Comparison of ENCODE assay signal across 6 cellular contexts in the genomic region with DNA sequence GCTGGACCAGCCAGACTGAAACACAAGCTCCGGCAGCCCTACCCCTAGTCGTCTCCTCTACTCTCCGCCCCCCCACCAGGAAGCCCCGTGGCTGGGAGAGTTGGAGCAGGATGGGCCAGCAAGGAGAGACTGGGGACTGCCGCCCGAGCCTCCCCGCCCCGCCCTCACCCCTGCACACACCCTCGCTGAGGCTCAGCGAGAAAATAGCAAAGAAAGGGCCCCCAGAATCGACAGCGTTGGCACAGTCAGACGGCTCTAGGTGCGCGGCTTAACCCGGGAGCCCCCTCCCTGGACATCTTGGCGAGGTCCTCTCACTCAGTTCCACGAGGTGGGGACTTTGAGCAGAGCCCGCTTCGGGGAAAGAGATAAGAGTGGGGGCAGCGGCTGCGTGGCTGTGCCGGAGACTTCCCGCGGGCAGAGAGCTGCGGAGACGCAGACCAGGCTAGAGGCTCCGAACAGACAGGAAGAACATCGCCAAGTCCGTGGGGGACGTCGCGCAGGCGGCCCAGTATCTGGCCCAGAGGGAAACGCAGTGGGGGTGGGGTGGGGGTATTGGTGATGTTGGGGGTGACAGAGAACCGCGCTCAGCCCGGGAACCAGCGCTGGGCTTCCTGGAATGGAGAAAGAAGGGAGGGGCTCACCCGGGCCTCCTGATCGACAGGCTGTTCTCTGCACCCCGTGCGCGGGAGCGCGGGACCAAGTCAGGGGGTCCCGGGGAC. TPM values are rescaled to one million over a fixed set of nuclear protein-coding genes. Genes with fewer than 3 reads are reported as not detected.
DNase-seq lines count a peak whose midpoint lies in the region; ATAC-seq, FAIRE-seq and TF ChIP-seq lines count a peak whose summit lies in the region.

No MANE protein-coding gene starts in this region.

- H3K79me1 ChIP-seq in H1 (ENCODE audit: low read depth, low read length), result no peaks in the 10 kb centered on the region

- H3K14ac ChIP-seq in H1 (ENCODE audit: insufficient read length), result no peak overlapping the region

- intact Hi-C loops in sciatic nerve (cut with DNase I), result no loop called here

- TF ChIP-seq RAD21 in H1 (IDR thresholded peaks at IDR 0.05 in 1 of 2, conservative IDR thresholded peaks at IDR 0.05 in 1 of 2; ENCODE audit: low read depth in 2 of 2, low read length in 2 of 2), result no peak

- no peak overlapping the region for H2AK5ac ChIP-seq in H1 (ENCODE audit: low read depth, low read length)

- POLR2A ChIA-PET in H1 (lab: Charles Lee; ENCODE audit: partially characterized antibody), result interaction anchor here (1.3 to 8.4 kb wide), 5 partner anchors 11 to 57 kb away, joined by 5 to 90 read pairs (median 32); partner anchors contain the start of genes RACK1 and TRIM52

- H2BK20ac ChIP-seq in H1 (ENCODE audit: low read length), result no peak overlapping the region

- no peak overlapping the region for H2BK5ac ChIP-seq in H1 (ENCODE audit: low read depth, low read length)

- H3K4ac ChIP-seq in H1 (replicated peaks; ENCODE audit: insufficient read length, low read depth, low read length), result no peak overlapping the region

- H3K4me1 Mint-ChIP-seq in IgD-negative memory B cell, result peaks cover 29 to 43% (median 31%) of the 10 kb centered on the region in 3 donors

- TF ChIP-seq POLR2A in H1 (IDR thresholded peaks at IDR 0.05; ENCODE audit: control extremely low read depth in 1 of 2, low read depth in 2 of 2, low read length in 2 of 2), result no peak

- no peak overlapping the region for H3K27ac ChIP-seq in H1 (ENCODE audit: low read depth, low read length)

- CTCF ChIA-PET in H1 (lab: Charles Lee; ENCODE audit: partially characterized antibody), result interaction anchor here (0.8 to 14.5 kb wide), 5 partner anchors 8 to 77 kb away, joined by 3 to 197 read pairs (median 3); partner anchors contain the start of gene TRIM41

- H2BK12ac ChIP-seq in H1 (ENCODE audit: low read depth, low read length), result 0 out of 2 replicates have a peak overlapping the region, but pooled peaks have one; percentile 68

- H3K23ac ChIP-seq in H1 (ENCODE audit: insufficient read length), result no peak overlapping the region

- H3K4me1 ChIP-seq in H1 (replicated peaks in 1 of 4; ENCODE audit: control insufficient read depth in 3 of 4, insufficient read depth in 4 of 4, low read length in 3 of 4), result peaks cover 0 to 18% (median 9%) of the 10 kb centered on the region in 4 experiments; a peak in 6 of 7 replicates

- peak overlapping the region; percentile 55 to 87 (median 80) for H3K4me3 ChIP-seq in H1 (ENCODE audit: extremely low read depth in 1 of 4, insufficient read depth in 2 of 4, low read depth in 3 of 4, low read length in 4 of 4)

- H4K20me1 ChIP-seq in H1 (replicated peaks in 1 of 2; ENCODE audit: control insufficient read depth in 1 of 2, insufficient read depth in 2 of 2, low read length in 2 of 2), result peaks cover 2 to 3% of the 10 kb centered on the region in 2 experiments

- H3K9ac ChIP-seq in H1 (replicated peaks in 1 of 4; ENCODE audit: extremely low read depth in 1 of 4, low read depth in 3 of 4, low read length in 3 of 4), result no peak overlapping the region

- H2BK15ac ChIP-seq in H1 (ENCODE audit: low read length), result no peak overlapping the region

- no peak overlapping the region for H3K56ac ChIP-seq in H1 (replicated peaks; ENCODE audit: insufficient read length, low read depth, low read length)

- H3K4me3 Mint-ChIP-seq in IgD-negative memory B cell, result peak overlapping the region; percentile 77 to 95 (median 88)

- peak; percentile 11 for ATAC-seq in sciatic nerve

- no peaks in the 10 kb centered on the region for H3K9me3 ChIP-seq in H1 (ENCODE audit: insufficient read depth in 2 of 2, low read depth in 1 of 2, low read length in 1 of 2)

- DNase-seq in H1 (ENCODE audit: low read depth in 1 of 2, low spot score in 2 of 2) (no peak), sciatic nerve (ENCODE audit: low spot score) (no peak), NCI-H1417 treated with DMSO at 0.1 percent for 48 hours (lab: John Stamatoyannopoulos, UW) (no peak), NCI-H446 (lab: John Stamatoyannopoulos, UW) (no peak), DMS79 treated with DMSO at 0.1 percent for 48 hours (lab: John Stamatoyannopoulos, UW) (no peak)

- H2AFZ ChIP-seq in H1 (ENCODE audit: low read length), result no peak overlapping the region

- no peak overlapping the region for H2BK120ac ChIP-seq in H1 (replicated peaks; ENCODE audit: low read depth, low read length)

- H4K8ac ChIP-seq in H1 (ENCODE audit: extremely low read depth, insufficient read depth, low read length), result no peak overlapping the region

- peaks cover 11% of the 10 kb centered on the region for H3K27me3 Mint-ChIP-seq in IgD-negative memory B cell

- no peaks in the 10 kb centered on the region for H3K36me3 Mint-ChIP-seq in IgD-negative memory B cell

- peaks cover 24% of the 10 kb centered on the region for H3K23me2 ChIP-seq in H1 (ENCODE audit: low read depth, low read length)

- peaks cover 0 to 7% (median 0%) of the 10 kb centered on the region in 4 experiments; a peak in 1 of 8 replicates for H3K36me3 ChIP-seq in H1 (ENCODE audit: control insufficient read depth in 2 of 4, insufficient read depth in 4 of 4, low read length in 3 of 4)

- H4K91ac ChIP-seq in H1 (replicated peaks; ENCODE audit: insufficient read length, low read length), result no peak overlapping the region

- peak overlapping the region; percentile 93 to 99 for H3K4me2 ChIP-seq in H1 (ENCODE audit: insufficient read depth in 1 of 2, low read depth in 2 of 2, low read length in 2 of 2)

- H3K18ac ChIP-seq in H1 (ENCODE audit: extremely low read depth, low read length), result no peak overlapping the region

- no peaks in the 10 kb centered on the region for H3K79me2 ChIP-seq in H1 (ENCODE audit: control insufficient read depth in 1 of 2, insufficient read depth in 2 of 2, low read length in 2 of 2)

- H4K5ac ChIP-seq in H1 (ENCODE audit: insufficient read length, low read depth, low read length), result no peak overlapping the region

- H3K27ac Mint-ChIP-seq in IgD-negative memory B cell, result peak overlapping the region; percentile 80 to 86 (median 81)

- peaks cover 0 to 6% (median 5%) of the 10 kb centered on the region in 3 donors for H3K9me3 Mint-ChIP-seq in IgD-negative memory B cell

- no peak for FAIRE-seq in H1 (lab: Jason Lieb, UNC)

- no peak for TF ChIP-seq CTCF in H1 (IDR thresholded peaks at IDR 0.05; ENCODE audit: control extremely low read depth in 1 of 3, insufficient read depth in 1 of 3, low read depth in 1 of 3, low read length in 3 of 3)

- WGBS in H1 (ENCODE audit: extremely low coverage in 1 of 2, insufficient coverage in 1 of 2, insufficient read length in 1 of 2, insufficient replicate concordance in 2 of 2, low coverage in 1 of 2, low lambda C conversion rate in 2 of 2, missing lambda C conversion rate in 1 of 2), 2 experiments, result 13% methylated on average over 26 of the region's 47 CpGs; no CpG with 5 or more reads in 1 of the 2 experiments

- H3K27me3 ChIP-seq in H1 (replicated peaks in 1 of 4; ENCODE audit: control insufficient read depth in 3 of 4, extremely low read depth in 1 of 4, insufficient read depth in 3 of 4, low read length in 3 of 4), result peaks cover 32 to 72% (median 59%) of the 10 kb centered on the region in 4 experiments

- no peak for TF ChIP-seq EP300 in H1 (IDR thresholded peaks at IDR 0.05; ENCODE audit: borderline replicate concordance in 1 of 2, low read depth in 2 of 2, low read length in 2 of 2)

RNA-seq across cellular contexts. Expression of gene TRIM7, which starts 1.0 kb away (rescaled TPM):
- polyA plus RNA-seq in IgD-negative memory B cell, result 0.71 TPM
- 0.44 and 0.47 TPM in 2 replicates for total RNA-seq in H1 (2021; fragmentation: NEBNext Ultra II Directional; extraction: Animal tissue kit (Norgen Biotek cat#: 25700))
- 0.36 and 0.57 TPM in 2 replicates for polyA plus RNA-seq in H1 (2011; rRNA removed)
- 0.62 TPM for polyA plus RNA-seq in H1 (2011; cell fraction: cytosol; rRNA removed)
- polyA plus RNA-seq in H1 (2011; cell fraction: nucleus; rRNA removed), result 0.54 TPM
- 0.35 to 1.0 TPM (median 0.45 TPM) in 4 replicates for polyA plus RNA-seq in H1 (2012, experiment 1 of 2)
- polyA plus RNA-seq in H1 (2012, experiment 2 of 2), result 0.55 TPM
- polyA plus RNA-seq in H1 (2013, experiment 1 of 2), result 0.53 TPM
- 0.28 TPM for polyA plus RNA-seq in H1 (2013, experiment 2 of 2)
- polyA minus RNA-seq in H1 (2011; rRNA and poly(A)+ RNA removed), result 0.05 TPM in 1 of 2 replicates, not detected in the other
- polyA minus RNA-seq in H1 (2011; cell fraction: cytosol; rRNA and poly(A)+ RNA removed), result not detected
- polyA minus RNA-seq in H1 (2011; cell fraction: nucleus; rRNA and poly(A)+ RNA removed), result 0.60 TPM
- 3.2 TPM for total RNA-seq in sciatic nerve

RNA-seq across cellular contexts. Expression of gene TRIM41, which starts 19.1 kb away (rescaled TPM):
- polyA plus RNA-seq in IgD-negative memory B cell, result 1.3 TPM
- total RNA-seq in H1 (2021; fragmentation: NEBNext Ultra II Directional; extraction: Animal tissue kit (Norgen Biotek cat#: 25700)), result 21.2 and 21.6 TPM in 2 replicates
- polyA plus RNA-seq in H1 (2011; rRNA removed), result 12.9 and 18.0 TPM in 2 replicates
- polyA plus RNA-seq in H1 (2011; cell fraction: cytosol; rRNA removed), result 19.8 TPM
- 79.7 TPM for polyA plus RNA-seq in H1 (2011; cell fraction: nucleus; rRNA removed)
- polyA plus RNA-seq in H1 (2012, experiment 1 of 2), result 19.4 to 26.5 TPM (median 23.3 TPM) in 4 replicates
- polyA plus RNA-seq in H1 (2012, experiment 2 of 2), result 10.8 TPM
- polyA plus RNA-seq in H1 (2013, experiment 1 of 2), result 15.0 TPM
- polyA plus RNA-seq in H1 (2013, experiment 2 of 2), result 13.5 TPM
- 4.7 and 7.7 TPM in 2 replicates for polyA minus RNA-seq in H1 (2011; rRNA and poly(A)+ RNA removed)
- 6.7 TPM for polyA minus RNA-seq in H1 (2011; cell fraction: cytosol; rRNA and poly(A)+ RNA removed)
- polyA minus RNA-seq in H1 (2011; cell fraction: nucleus; rRNA and poly(A)+ RNA removed), result 19.8 TPM
- total RNA-seq in sciatic nerve, result 24.6 TPM

RNA-seq across cellular contexts. Expression of gene RACK1, which starts 39.7 kb away (rescaled TPM):
- polyA plus RNA-seq in IgD-negative memory B cell, result 2,243 TPM
- total RNA-seq in H1 (2021; fragmentation: NEBNext Ultra II Directional; extraction: Animal tissue kit (Norgen Biotek cat#: 25700)), result 2,564 and 2,589 TPM in 2 replicates
- polyA plus RNA-seq in H1 (2011; rRNA removed), result 7,578 and 7,971 TPM in 2 replicates
- 6,759 TPM for polyA plus RNA-seq in H1 (2011; cell fraction: cytosol; rRNA removed)
- 7,543 TPM for polyA plus RNA-seq in H1 (2011; cell fraction: nucleus; rRNA removed)
- 3,817 to 4,876 TPM (median 4,535 TPM) in 4 replicates for polyA plus RNA-seq in H1 (2012, experiment 1 of 2)
- polyA plus RNA-seq in H1 (2012, experiment 2 of 2), result 4,888 TPM
- polyA plus RNA-seq in H1 (2013, experiment 1 of 2), result 2,646 TPM
- 2,607 TPM for polyA plus RNA-seq in H1 (2013, experiment 2 of 2)
- 7,141 and 7,318 TPM in 2 replicates for polyA minus RNA-seq in H1 (2011; rRNA and poly(A)+ RNA removed)
- polyA minus RNA-seq in H1 (2011; cell fraction: cytosol; rRNA and poly(A)+ RNA removed), result 3,305 TPM
- 3,286 TPM for polyA minus RNA-seq in H1 (2011; cell fraction: nucleus; rRNA and poly(A)+ RNA removed)
- total RNA-seq in sciatic nerve, result 1,122 TPM

RNA-seq across cellular contexts. Expression of gene OR2V2, which starts 56.6 kb away (rescaled TPM):
- polyA plus RNA-seq in IgD-negative memory B cell (not detected), H1 (2011; rRNA removed) (not detected in 2 replicates)
- not detected in 2 replicates for total RNA-seq in H1 (2021; fragmentation: NEBNext Ultra II Directional; extraction: Animal tissue kit (Norgen Biotek cat#: 25700))
- not detected for polyA plus RNA-seq in H1 (2011; cell fraction: cytosol; rRNA removed)
- polyA plus RNA-seq in H1 (2011; cell fraction: nucleus; rRNA removed), result not detected
- not detected in 4 replicates for polyA plus RNA-seq in H1 (2012, experiment 1 of 2)
- not detected for polyA plus RNA-seq in H1 (2012, experiment 2 of 2)
- polyA plus RNA-seq in H1 (2013, experiment 1 of 2), result not detected
- not detected for polyA plus RNA-seq in H1 (2013, experiment 2 of 2)
- not detected in 2 replicates for polyA minus RNA-seq in H1 (2011; rRNA and poly(A)+ RNA removed)
- polyA minus RNA-seq in H1 (2011; cell fraction: cytosol; rRNA and poly(A)+ RNA removed), result not detected
- polyA minus RNA-seq in H1 (2011; cell fraction: nucleus; rRNA and poly(A)+ RNA removed), result not detected
- not detected for total RNA-seq in sciatic nerve

RNA-seq across cellular contexts. Expression of gene TRIM52, which starts 56.9 kb away (rescaled TPM):
- polyA plus RNA-seq in IgD-negative memory B cell, result 31.6 TPM
- 5.7 and 6.2 TPM in 2 replicates for total RNA-seq in H1 (2021; fragmentation: NEBNext Ultra II Directional; extraction: Animal tissue kit (Norgen Biotek cat#: 25700))
- polyA plus RNA-seq in H1 (2011; rRNA removed), result 2.3 and 4.2 TPM in 2 replicates
- polyA plus RNA-seq in H1 (2011; cell fraction: cytosol; rRNA removed), result 6.2 TPM
- 6.8 TPM for polyA plus RNA-seq in H1 (2011; cell fraction: nucleus; rRNA removed)
- polyA plus RNA-seq in H1 (2012, experiment 1 of 2), result 8.8 to 10.6 TPM (median 9.8 TPM) in 4 replicates
- 0.70 TPM for polyA plus RNA-seq in H1 (2012, experiment 2 of 2)
- polyA plus RNA-seq in H1 (2013, experiment 1 of 2), result 5.1 TPM
- polyA plus RNA-seq in H1 (2013, experiment 2 of 2), result 4.3 TPM
- polyA minus RNA-seq in H1 (2011; rRNA and poly(A)+ RNA removed), result 5.5 and 6.2 TPM in 2 replicates
- 2.3 TPM for polyA minus RNA-seq in H1 (2011; cell fraction: cytosol; rRNA and poly(A)+ RNA removed)
- 4.6 TPM for polyA minus RNA-seq in H1 (2011; cell fraction: nucleus; rRNA and poly(A)+ RNA removed)
- 14.1 TPM for total RNA-seq in sciatic nerve
